Comparison of ENCODE assay signal across 10 cellular contexts in the genomic region with DNA sequence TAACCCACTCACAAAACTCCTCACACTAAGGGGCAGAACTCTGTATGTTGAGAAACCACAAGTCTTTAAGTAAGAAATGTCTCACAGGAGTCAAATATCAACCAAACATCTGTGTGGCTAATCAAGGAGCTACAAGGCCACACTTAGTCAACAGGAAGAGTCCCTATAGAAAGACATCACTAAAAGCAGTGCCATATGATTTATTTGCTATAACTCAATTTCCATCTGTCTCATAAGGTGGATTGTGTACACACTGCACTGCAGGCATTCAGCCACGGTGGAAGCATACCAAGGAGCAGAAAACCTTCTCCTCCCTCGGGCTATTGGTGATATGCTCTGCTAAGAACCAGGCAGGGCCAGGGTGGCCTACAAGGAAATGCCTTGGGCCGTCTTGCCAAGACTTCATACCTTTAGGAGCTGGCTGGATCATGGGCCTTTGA.
DNase-seq lines count a peak whose midpoint lies in the region; ATAC-seq and TF ChIP-seq lines count a peak whose summit lies in the region.
"Had no signal": no experiment of that assay in that cellular context is flagged by ENCODE, and none has a peak within 500 bp of the region (broad histone marks: within the 10 kb centered on the region; RNA-seq: fewer than 3 reads in every experiment).

No MANE protein-coding gene starts in this region.

- H4K20me1 ChIP-seq in PC-9 (ENCODE audit: insufficient read depth): no peaks in the 10 kb centered on the region

- intact Hi-C loops in PC-9 (cut with micrococcal nuclease; ENCODE audit: unreplicated experiment): no loop called here

- H3K9me3 Mint-ChIP-seq in stimulated activated effector memory CD8-positive, alpha-beta T cell treated with anti-CD3 and anti-CD28 coated beads, Interleukin-12 subunit alpha, Interleukin-12 subunit beta, amount 100 ng/mL, for 72 hours: peaks cover 7% of the 10 kb centered on the region

- peak overlapping the region; percentile 38; the same call in 1 of the 2 replicates for H3K27ac ChIP-seq in PC-9
- H3K27ac ChIP-seq: RWPE1 had no signal

- no peaks in the 10 kb centered on the region for H3K27me3 ChIP-seq in PC-9 (ENCODE audit: insufficient read depth, low read depth)

- no peaks in the 10 kb centered on the region for H3K9me2 ChIP-seq in PC-9 (ENCODE audit: insufficient read depth)

- no peaks in the 10 kb centered on the region for H3K9me3 ChIP-seq in PC-9 (ENCODE audit: insufficient read depth, low read depth)

- peaks cover 5% of the 10 kb centered on the region for H3K4me1 Mint-ChIP-seq in stimulated activated effector memory CD8-positive, alpha-beta T cell treated with anti-CD3 and anti-CD28 coated beads, Interleukin-12 subunit alpha, Interleukin-12 subunit beta, amount 100 ng/mL, for 72 hours

- H3K36me3 Mint-ChIP-seq in stimulated activated effector memory CD8-positive, alpha-beta T cell treated with anti-CD3 and anti-CD28 coated beads, Interleukin-12 subunit alpha, Interleukin-12 subunit beta, amount 100 ng/mL, for 72 hours: no peaks in the 10 kb centered on the region

- H3K36me3 ChIP-seq in PC-9 (ENCODE audit: low read depth): no peaks in the 10 kb centered on the region

- H2AFZ ChIP-seq in PC-9: no peak overlapping the region

- peak; percentile 69 for ATAC-seq in GM18868 (IDR thresholded peaks at IDR 0.05; ENCODE audit: unreplicated experiment)
- peak; percentile 43 for ATAC-seq in HG02870 (IDR thresholded peaks at IDR 0.05; ENCODE audit: unreplicated experiment)
- peak; percentile 78 for ATAC-seq in stimulated activated effector memory CD8-positive, alpha-beta T cell treated with anti-CD3 and anti-CD28 coated beads, Interleukin-12 subunit alpha, Interleukin-12 subunit beta, amount 100 ng/mL, for 72 hours

- H3F3A ChIP-seq in PC-9 (ENCODE audit: insufficient read depth, low read depth): no peaks in the 10 kb centered on the region

- no TSS peak for BruUV-seq in PC-9 (replicated peaks; lab: Mats Ljungman, UMichigan)

- H3K4me3 Mint-ChIP-seq in stimulated activated effector memory CD8-positive, alpha-beta T cell treated with anti-CD3 and anti-CD28 coated beads, Interleukin-12 subunit alpha, Interleukin-12 subunit beta, amount 100 ng/mL, for 72 hours: no peak overlapping the region
- H3K4me3 Mint-ChIP-seq: activated CD4-positive, alpha-beta T cell treated with anti-CD3 and anti-CD28 coated beads, Interleukin-2, amount 10 ng/mL, durations not matched to agents 24 days and 14 days had no signal

- TF ChIP-seq CTCF in PC-9 (conservative IDR thresholded peaks at IDR 0.05): no peak

- no peaks in the 10 kb centered on the region for H3K79me2 ChIP-seq in PC-9 (ENCODE audit: low read depth)

- POLR2A ChIA-PET in PC-9 (lab: Charles Lee; ENCODE audit: unreplicated experiment): no interaction called here

- H3K4me3 ChIP-seq in PC-9: no peak overlapping the region

- no peak overlapping the region for H3K27ac Mint-ChIP-seq in stimulated activated effector memory CD8-positive, alpha-beta T cell treated with anti-CD3 and anti-CD28 coated beads, Interleukin-12 subunit alpha, Interleukin-12 subunit beta, amount 100 ng/mL, for 72 hours

- no peak overlapping the region for H3K4me2 ChIP-seq in PC-9

- DNase-seq in PC-9: peak; percentile 50 to 57
- DNase-seq in stimulated activated effector memory CD8-positive, alpha-beta T cell treated with anti-CD3 and anti-CD28 coated beads, Interleukin-12 subunit alpha, Interleukin-12 subunit beta, amount 100 ng/mL, for 72 hours (ENCODE audit: low spot score in 2 of 2): no peak
- no peak for DNase-seq in T-helper 9 cell
- no peak for DNase-seq in HK-2 (ENCODE audit: unreplicated experiment)
- no peak for DNase-seq in SKM-1 (lab: John Stamatoyannopoulos, UW; ENCODE audit: unreplicated experiment)
- DNase-seq: activated CD4-positive, alpha-beta T cell treated with anti-CD3 and anti-CD28 coated beads, Interleukin-2, amount 10 ng/mL, durations not matched to agents 24 days and 14 days; amygdala had no signal

- no peaks in the 10 kb centered on the region for H3K4me1 ChIP-seq in PC-9 (replicated peaks; ENCODE audit: insufficient read depth)

- CTCF ChIA-PET in PC-9 (lab: Charles Lee): no interaction called here

Comparison
In these comparisons a context has a peak if more than half of its experiments do, and no peak if none do; other contexts are left out.
1. DNase-seq: peak in PC-9 (2 of 2); none in stimulated activated effector memory CD8-positive, alpha-beta T cell treated with anti-CD3 and anti-CD28 coated beads, Interleukin-12 subunit alpha, Interleukin-12 subunit beta, amount 100 ng/mL, for 72 hours (0 of 2), T-helper 9 cell (single experiment), HK-2 (single experiment) and SKM-1 (single experiment).
2. Peak in every context shown above with its lines, with median percentiles within 50 percentile points of each other: ATAC-seq.